8 cellular contexts compared by ENCODE assay signal in the genomic region with DNA sequence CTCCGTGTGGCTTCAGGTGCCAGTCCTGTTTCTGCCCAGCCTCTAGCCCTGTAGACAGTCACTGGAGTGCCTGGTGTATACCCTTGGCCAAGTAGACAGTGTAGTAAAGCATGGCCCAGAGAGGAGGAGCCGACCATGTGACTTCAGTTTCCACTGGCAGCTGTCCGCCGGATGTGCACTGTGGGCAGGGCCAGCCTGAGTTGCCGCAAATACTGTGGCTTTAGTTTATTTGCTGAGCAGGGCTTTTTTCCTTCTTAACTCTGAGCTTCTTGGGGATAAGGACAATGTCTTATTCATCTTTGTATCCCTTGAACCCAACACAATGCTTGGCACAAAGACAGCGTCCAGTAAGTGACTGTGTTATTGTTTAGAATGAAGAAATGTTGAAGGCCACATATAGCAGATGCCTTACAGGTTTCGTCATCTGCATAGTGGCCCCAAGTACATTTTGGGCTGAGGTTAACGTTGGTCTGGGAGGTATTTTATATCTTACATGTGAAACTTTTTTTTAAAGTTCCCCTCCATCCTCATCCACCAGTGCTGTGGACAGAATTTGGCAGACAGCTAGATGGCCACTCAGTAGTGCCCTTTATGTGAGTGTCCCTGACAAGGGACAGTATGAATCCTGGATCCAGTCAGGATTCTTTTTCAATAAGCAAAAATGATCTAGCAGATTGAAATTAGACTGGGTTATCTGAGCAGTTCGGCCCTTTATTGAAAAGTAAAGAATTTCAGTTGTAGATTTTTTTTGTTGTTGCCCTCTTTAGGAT. TPM values are rescaled to one million over a fixed set of nuclear protein-coding genes. Genes with fewer than 3 reads are reported as not detected.
DNase-seq lines count a peak whose midpoint lies in the region; ATAC-seq, FAIRE-seq and TF ChIP-seq lines count a peak whose summit lies in the region.

No MANE protein-coding gene starts in this region.

- H3K4me1 Mint-ChIP-seq in activated naive CD8-positive, alpha-beta T cell treated with anti-CD3 and anti-CD28 coated beads for 36 hours = peaks cover 46% of the 10 kb centered on the region

- H3K9me3 ChIP-seq in kidney (ENCODE audit: control insufficient read depth in 1 of 2, low read length in 2 of 2) = no peaks in the 10 kb centered on the region

- intact Hi-C loops in kidney (cut with DNase I) = no loop called here

- H3K9me3 Mint-ChIP-seq in activated naive CD8-positive, alpha-beta T cell treated with anti-CD3 and anti-CD28 coated beads for 36 hours = no peaks in the 10 kb centered on the region

- no peak for FAIRE-seq in kidney (lab: Jason Lieb, UNC)

- ATAC-seq in GM18499 (IDR thresholded peaks at IDR 0.05; ENCODE audit: insufficient read depth, unreplicated experiment) (peak; percentile 91), HG02870 (IDR thresholded peaks at IDR 0.05; ENCODE audit: unreplicated experiment) (peak; percentile 95)

- H3K27me3 Mint-ChIP-seq in activated naive CD8-positive, alpha-beta T cell treated with anti-CD3 and anti-CD28 coated beads for 36 hours = no peaks in the 10 kb centered on the region

- peak overlapping the region; percentile 29 for H3K4me3 Mint-ChIP-seq in activated naive CD8-positive, alpha-beta T cell treated with anti-CD3 and anti-CD28 coated beads for 36 hours

- peak overlapping the region; percentile 74 for H3K27ac Mint-ChIP-seq in activated naive CD8-positive, alpha-beta T cell treated with anti-CD3 and anti-CD28 coated beads for 36 hours

- peaks cover 40% of the 10 kb centered on the region in 2 donors for H3K4me1 ChIP-seq in kidney (ENCODE audit: control insufficient read depth in 1 of 2, insufficient read depth in 1 of 2, low read depth in 1 of 2, low read length in 2 of 2)

- no peak for TF ChIP-seq CTCF in kidney (IDR thresholded peaks at IDR 0.05; ENCODE audit: borderline replicate concordance, extremely low read depth, insufficient read depth)

- DNase-seq in RPMI8226 (peak; percentile 88), kidney (peak; percentile 92), NCI-H446 treated with DMSO at 0.1 percent for 48 hours (lab: John Stamatoyannopoulos, UW) (no peak), inferior parietal cortex (ENCODE audit: extremely low spot score) (no peak)
- peak; percentile 65 for DNase-seq in activated naive CD8-positive, alpha-beta T cell treated with anti-CD3 and anti-CD28 coated beads for 36 hours
- DNase-seq in stimulated activated CD4-positive, alpha-beta T cell treated with anti-CD3 and anti-CD28 coated beads, TNF-alpha, amount 100 ng/mL, for 1 hour (ENCODE audit: low read depth in 3 of 3, low spot score in 1 of 3) = peak in 2 of 3 donors; percentile 12 to 16

- peaks cover 7% of the 10 kb centered on the region for H3K36me3 Mint-ChIP-seq in activated naive CD8-positive, alpha-beta T cell treated with anti-CD3 and anti-CD28 coated beads for 36 hours

- peak overlapping the region in 1 of 2 donors; percentile 13 for H3K4me3 ChIP-seq in kidney (ENCODE audit: low read length in 2 of 2)

- H3K36me3 ChIP-seq in kidney (ENCODE audit: control insufficient read depth in 1 of 2, insufficient read depth in 2 of 2, low read length in 2 of 2) = peaks cover 2 to 11% of the 10 kb centered on the region in 2 donors

- H3K9ac ChIP-seq in kidney (ENCODE audit: low read length in 2 of 2) = peak overlapping the region; percentile 9 to 13

- H3K27ac ChIP-seq in kidney (ENCODE audit: low read depth in 2 of 2, low read length in 2 of 2) = peak overlapping the region; percentile 59 to 71

RNA-seq across cellular contexts. Expression of gene CYP17A1, which starts 40.6 kb away (rescaled TPM):
- not detected for total RNA-seq in activated naive CD8-positive, alpha-beta T cell treated with anti-CD3 and anti-CD28 coated beads for 36 hours
- total RNA-seq in kidney = 3.3 TPM
- 11.6 TPM for polyA plus RNA-seq in kidney (ENCODE audit: insufficient read depth, low read depth, low replicate concordance)

RNA-seq across cellular contexts. Expression of gene WBP1L, which starts 52.8 kb away (rescaled TPM):
- 10 to 100 TPM; 11.8 to 12.0 TPM for total RNA-seq in activated naive CD8-positive, alpha-beta T cell treated with anti-CD3 and anti-CD28 coated beads for 36 hours
- 55.7 TPM for total RNA-seq in kidney
- polyA plus RNA-seq in kidney (ENCODE audit: insufficient read depth, low read depth, low replicate concordance) = 27.8 TPM

RNA-seq across cellular contexts. Expression of gene BORCS7, which starts 57.5 kb away (rescaled TPM):
- 1 to 10 TPM; 8.5 to 9.5 TPM for total RNA-seq in activated naive CD8-positive, alpha-beta T cell treated with anti-CD3 and anti-CD28 coated beads for 36 hours
- total RNA-seq in kidney = 24.6 TPM
- polyA plus RNA-seq in kidney (ENCODE audit: insufficient read depth, low read depth, low replicate concordance) = 34.8 TPM

Comparison
In these comparisons a context has a peak if more than half of its experiments do, and no peak if none do; other contexts are left out.
1. DNase-seq: peak in RPMI8226 (single experiment), activated naive CD8-positive, alpha-beta T cell treated with anti-CD3 and anti-CD28 coated beads for 36 hours (single experiment), kidney (single experiment) and stimulated activated CD4-positive, alpha-beta T cell treated with anti-CD3 and anti-CD28 coated beads, TNF-alpha, amount 100 ng/mL, for 1 hour (2 of 3); none in NCI-H446 treated with DMSO at 0.1 percent for 48 hours (single experiment) and inferior parietal cortex (single experiment).